In the genomic region with DNA sequence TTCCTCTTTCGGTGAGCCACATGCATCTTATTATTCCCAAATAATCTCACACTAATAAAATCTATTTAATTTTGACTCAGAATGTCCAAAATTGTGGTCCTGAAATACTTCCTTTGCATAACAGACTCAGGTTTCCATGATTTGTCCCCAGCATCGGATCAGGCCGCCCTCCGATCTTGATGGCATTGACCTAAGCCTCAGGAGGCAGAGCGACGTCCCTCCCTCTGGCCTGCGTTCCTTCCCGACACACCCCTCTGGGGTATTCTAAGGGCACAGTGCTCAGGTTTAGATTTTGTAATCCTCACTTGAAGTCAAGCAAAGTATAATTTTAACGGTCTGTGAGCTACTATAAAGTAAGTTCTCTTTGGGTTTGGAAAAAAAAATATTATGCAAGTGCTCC, we compare ENCODE assay signal across 27 cellular contexts.
"Had no signal": no experiment of that assay in that cellular context is flagged by ENCODE, and none has a peak within 500 bp of the region (broad histone marks: within the 10 kb centered on the region; RNA-seq: fewer than 3 reads in every experiment).

No MANE protein-coding gene starts in this region.

- H3K9me3 Mint-ChIP-seq: immature natural killer cell had no signal

- H3K4me3 ChIP-seq: heart left ventricle, ovary, skin epidermis, stomach, testis, thyroid gland, transverse colon, upper lobe of left lung had no signal

- H3K4me1 Mint-ChIP-seq: immature natural killer cell; naive thymus-derived CD8-positive, alpha-beta T cell; nephron; neural crest cell; stimulated activated naive B cell treated with anti-CD40 and anti-IgM and Interleukin-4, amounts not matched to agents 10 μg/mL and 1 μg/mL and 100 μg/mL, for 72 hours had no signal

- H3K9me3 ChIP-seq: heart left ventricle, neutrophil, ovary, testis, thyroid gland, transverse colon had no signal

- H3K27me3 Mint-ChIP-seq: progenitor cell of endocrine pancreas; stimulated activated naive B cell treated with anti-CD40 and anti-IgM and Interleukin-4, amounts not matched to agents 10 μg/mL and 1 μg/mL and 100 μg/mL, for 72 hours had no signal

- H3K4me3 Mint-ChIP-seq: immature natural killer cell; naive thymus-derived CD8-positive, alpha-beta T cell; nephron; neural crest cell; stimulated activated naive B cell treated with anti-CD40 and anti-IgM and Interleukin-4, amounts not matched to agents 10 μg/mL and 1 μg/mL and 100 μg/mL, for 72 hours had no signal

- DNase-seq: glutamatergic neuron; heart left ventricle; hypothalamus; immature natural killer cell; mammary epithelial cell; mesenchymal stem cell; naive thymus-derived CD8-positive, alpha-beta T cell; occipital lobe; ovary; right cardiac atrium; stimulated activated CD4-positive, alpha-beta T cell treated with anti-CD3 and anti-CD28 coated beads, Interleukin-12 subunit alpha, Interleukin-12 subunit beta, amount 100 ng/mL, for 4 hours; stimulated activated CD4-positive, alpha-beta T cell treated with anti-CD3 and anti-CD28 coated beads, Interleukin-15, amount 100 ng/mL, for 24 hours; stimulated activated CD4-positive, alpha-beta T cell treated with anti-CD3 and anti-CD28 coated beads, Interleukin-2, amount 100 ng/mL, for 24 hours; stimulated activated CD4-positive, alpha-beta T cell treated with anti-CD3 and anti-CD28 coated beads, Interleukin-4, amount 100 ng/mL, for 1 hour; stimulated activated naive B cell treated with anti-CD40 and anti-IgM and Interleukin-4, amounts not matched to agents 10 μg/mL and 1 μg/mL and 100 μg/mL, for 72 hours; stimulated activated naive CD8-positive, alpha-beta T cell treated with anti-CD3 and anti-CD28 coated beads, Interleukin-15, Interleukin-2, amounts not matched to agents 100 U/mL and 50 U/mL, for 24 hours; stomach; testis; thyroid gland; transverse colon; upper lobe of left lung had no signal

- H3K4me1 ChIP-seq: heart left ventricle, stomach, testis, thyroid gland, transverse colon had no signal

- H3K27me3 ChIP-seq: heart left ventricle, neutrophil, ovary, stomach, testis, thyroid gland, transverse colon, upper lobe of left lung had no signal

- H3K27ac Mint-ChIP-seq: immature natural killer cell; naive thymus-derived CD8-positive, alpha-beta T cell; nephron; progenitor cell of endocrine pancreas; stimulated activated naive B cell treated with anti-CD40 and anti-IgM and Interleukin-4, amounts not matched to agents 10 μg/mL and 1 μg/mL and 100 μg/mL, for 72 hours had no signal

- H3K36me3 Mint-ChIP-seq: immature natural killer cell; naive thymus-derived CD8-positive, alpha-beta T cell; stimulated activated naive B cell treated with anti-CD40 and anti-IgM and Interleukin-4, amounts not matched to agents 10 μg/mL and 1 μg/mL and 100 μg/mL, for 72 hours had no signal

- H3K36me3 ChIP-seq: heart left ventricle, neutrophil, ovary, stomach, thyroid gland, transverse colon, upper lobe of left lung had no signal

- H3K27ac ChIP-seq: heart left ventricle, neutrophil, ovary, skin epidermis, stomach, testis, thyroid gland, transverse colon, upper lobe of left lung had no signal

- ATAC-seq: heart left ventricle; naive thymus-derived CD8-positive, alpha-beta T cell; right cardiac atrium; sciatic nerve; stimulated activated naive B cell treated with anti-CD40 and anti-IgM and Interleukin-4, amounts not matched to agents 10 μg/mL and 1 μg/mL and 100 μg/mL, for 72 hours; stimulated activated naive CD8-positive, alpha-beta T cell treated with anti-CD3 and anti-CD28 coated beads, Interleukin-15, Interleukin-2, amounts not matched to agents 100 U/mL and 50 U/mL, for 24 hours had no signal
